8 cellular contexts compared by ENCODE assay signal in the genomic region with DNA sequence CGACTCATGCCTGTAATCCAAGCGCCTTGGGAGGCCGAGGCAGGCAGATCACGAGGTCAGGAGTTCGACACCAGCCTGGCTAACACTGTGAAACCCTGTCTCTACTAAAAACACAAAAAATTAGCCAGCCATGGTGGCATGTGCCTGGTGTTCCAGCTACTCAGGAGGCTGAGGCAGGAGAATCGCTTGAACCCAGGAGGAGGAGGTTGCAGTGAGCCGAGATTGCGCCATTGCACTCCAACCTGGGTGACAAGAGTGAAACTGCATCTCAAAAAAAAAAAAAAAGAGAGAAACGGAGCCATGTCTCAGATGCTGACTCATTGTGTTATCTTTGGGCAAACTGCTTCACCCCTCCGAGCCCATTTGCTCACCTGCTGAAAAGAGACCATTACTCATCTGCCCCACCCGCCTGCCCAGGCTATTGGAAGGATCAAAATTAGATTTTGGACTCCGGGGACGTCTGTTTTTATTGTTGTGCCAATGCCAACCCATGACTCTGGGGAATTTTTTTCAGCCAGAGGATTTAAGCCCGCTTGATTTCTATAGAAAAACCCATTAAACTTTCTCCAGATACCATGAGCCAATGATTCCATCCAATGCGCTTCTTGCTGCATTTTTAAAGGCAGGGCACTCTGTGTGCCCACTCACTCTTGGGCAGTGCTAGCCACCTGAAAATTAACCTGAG. TPM values are rescaled to one million over a fixed set of nuclear protein-coding genes. Genes with fewer than 3 reads are reported as not detected.
DNase-seq lines count a peak whose midpoint lies in the region; ATAC-seq and TF ChIP-seq lines count a peak whose summit lies in the region.

No MANE protein-coding gene starts in this region.

- POLR2A ChIA-PET in CD8-positive, alpha-beta T cell (lab: Charles Lee) = no interaction called here

- no peak overlapping the region for H3K4me2 ChIP-seq in KMS-11

- H3K4me3 ChIP-seq in KMS-11 (IDR thresholded peaks at IDR 0.05; ENCODE audit: insufficient read depth, low read depth, low read length) (no peak overlapping the region), adipocyte (ENCODE audit: low read length) (no peak overlapping the region), right atrium auricular region (no peak overlapping the region)
- H3K4me3 ChIP-seq in CD8-positive, alpha-beta T cell (ENCODE audit: low read depth, low read length) = no peak overlapping the region

- TF ChIP-seq CTCF in KMS-11 (conservative IDR thresholded peaks at IDR 0.05; ENCODE audit: low read depth, low read length) (no peak), omental fat pad (IDR thresholded peaks at IDR 0.05) (no peak), right atrium auricular region (IDR thresholded peaks at IDR 0.05) (no peak)
- no peak for TF ChIP-seq CTCF in CD8-positive, alpha-beta T cell (IDR thresholded peaks at IDR 0.05)

- no peak overlapping the region for H3K9ac ChIP-seq in KMS-11
- H3K9ac ChIP-seq in adipocyte (ENCODE audit: low read length) = no peak overlapping the region

- no peak overlapping the region for H3K27ac Mint-ChIP-seq in CD8-positive, alpha-beta T cell

- no peaks in the 10 kb centered on the region for H3K36me3 Mint-ChIP-seq in CD8-positive, alpha-beta T cell

- ATAC-seq in omental fat pad (ENCODE audit: low FRiP score) (peak; percentile 88), HG03139 (IDR thresholded peaks at IDR 0.05; ENCODE audit: unreplicated experiment) (no peak)
- no peak for ATAC-seq in CD8-positive, alpha-beta T cell

- H3K9me3 Mint-ChIP-seq in CD8-positive, alpha-beta T cell = no peaks in the 10 kb centered on the region

- no peaks in the 10 kb centered on the region for H3K27me3 Mint-ChIP-seq in CD8-positive, alpha-beta T cell (ENCODE audit: low read depth)

- no peaks in the 10 kb centered on the region for H4K20me1 ChIP-seq in KMS-11 (ENCODE audit: insufficient read depth)

- no peak overlapping the region for H3K4me3 Mint-ChIP-seq in CD8-positive, alpha-beta T cell

- CTCF ChIA-PET in CD8-positive, alpha-beta T cell (lab: Charles Lee) = no interaction called here

- H3K4me1 ChIP-seq in KMS-11 (ENCODE audit: low read depth, poor library complexity, severe bottlenecking) = peaks cover 4% of the 10 kb centered on the region
- no peaks in the 10 kb centered on the region for H3K4me1 ChIP-seq in adipocyte (ENCODE audit: control insufficient read depth, insufficient read depth, low read length)
- H3K4me1 ChIP-seq in right atrium auricular region = no peaks in the 10 kb centered on the region
- H3K4me1 ChIP-seq in CD8-positive, alpha-beta T cell (ENCODE audit: insufficient read depth, low read length) = no peaks in the 10 kb centered on the region

- H2AFZ ChIP-seq in KMS-11 (ENCODE audit: low read depth) = peak overlapping the region; percentile 45; the same call in 1 of the 2 replicates

- intact Hi-C loops in CD8-positive, alpha-beta T cell (cut with DNase I, micrococcal nuclease) = no loop called here

- DNase-seq in DMS 273 (lab: John Stamatoyannopoulos, UW; ENCODE audit: unreplicated experiment) (peak; percentile 31), DMS 273 treated with DMSO at 0.1 percent for 48 hours (lab: John Stamatoyannopoulos, UW) (no peak), adipocyte (ENCODE audit: low read depth) (peak; percentile 15), omental fat pad (ENCODE audit: low spot score) (peak; percentile 26), right atrium auricular region (ENCODE audit: low spot score) (no peak)
- no peak for DNase-seq in CD8-positive, alpha-beta T cell

- H3K4me1 Mint-ChIP-seq in CD8-positive, alpha-beta T cell (ENCODE audit: low read depth) = peaks cover 2% of the 10 kb centered on the region

- H3K27ac ChIP-seq in KMS-11 = no peak overlapping the region
- H3K27ac ChIP-seq in right atrium auricular region = no peak overlapping the region
- H3K27ac ChIP-seq in CD8-positive, alpha-beta T cell (ENCODE audit: low read depth, low read length) = no peak overlapping the region

- H3K27me3 ChIP-seq in KMS-11 (ENCODE audit: insufficient read depth, low read depth) (no peaks in the 10 kb centered on the region), adipocyte (replicated peaks; ENCODE audit: control insufficient read depth, insufficient read depth, low read length) (no peaks in the 10 kb centered on the region), right atrium auricular region (no peaks in the 10 kb centered on the region)
- H3K27me3 ChIP-seq in CD8-positive, alpha-beta T cell (ENCODE audit: insufficient read depth, low read length) = no peaks in the 10 kb centered on the region

- no peaks in the 10 kb centered on the region for H3K79me2 ChIP-seq in KMS-11 (ENCODE audit: insufficient read depth, low read depth)

- no peaks in the 10 kb centered on the region for H3K9me3 ChIP-seq in adipocyte (ENCODE audit: control insufficient read depth, low read length)
- no peaks in the 10 kb centered on the region for H3K9me3 ChIP-seq in right atrium auricular region
- H3K9me3 ChIP-seq in CD8-positive, alpha-beta T cell (ENCODE audit: low read length) = no peaks in the 10 kb centered on the region

- H3K36me3 ChIP-seq in KMS-11 (ENCODE audit: insufficient read depth) (no peaks in the 10 kb centered on the region), adipocyte (ENCODE audit: control insufficient read depth, insufficient read depth, low read length, severe bottlenecking) (no peaks in the 10 kb centered on the region), right atrium auricular region (no peaks in the 10 kb centered on the region)
- H3K36me3 ChIP-seq in CD8-positive, alpha-beta T cell (ENCODE audit: insufficient read depth, low read length) = no peaks in the 10 kb centered on the region

RNA-seq across cellular contexts. Expression of gene KPNA7, which starts 16.5 kb away (rescaled TPM):
- total RNA-seq in omental fat pad = not detected
- not detected for total RNA-seq in right atrium auricular region
- under 1 TPM in 1 of 2 experiments, not detected in 1; 0.30 TPM for total RNA-seq in CD8-positive, alpha-beta T cell

RNA-seq across cellular contexts. Expression of gene MYH16, which starts 48.2 kb away (rescaled TPM):
- not detected for total RNA-seq in omental fat pad
- total RNA-seq in right atrium auricular region = not detected
- total RNA-seq in CD8-positive, alpha-beta T cell = not detected

Comparison
In these comparisons a context has a peak if more than half of its experiments do, and no peak if none do; other contexts are left out.
1. DNase-seq: peak in DMS 273 (single experiment), adipocyte (single experiment) and omental fat pad (single experiment); none in DMS 273 treated with DMSO at 0.1 percent for 48 hours (single experiment), right atrium auricular region (single experiment) and CD8-positive, alpha-beta T cell (0 of 7).